ENCODE assay signal across 8 cellular contexts in the genomic region with DNA sequence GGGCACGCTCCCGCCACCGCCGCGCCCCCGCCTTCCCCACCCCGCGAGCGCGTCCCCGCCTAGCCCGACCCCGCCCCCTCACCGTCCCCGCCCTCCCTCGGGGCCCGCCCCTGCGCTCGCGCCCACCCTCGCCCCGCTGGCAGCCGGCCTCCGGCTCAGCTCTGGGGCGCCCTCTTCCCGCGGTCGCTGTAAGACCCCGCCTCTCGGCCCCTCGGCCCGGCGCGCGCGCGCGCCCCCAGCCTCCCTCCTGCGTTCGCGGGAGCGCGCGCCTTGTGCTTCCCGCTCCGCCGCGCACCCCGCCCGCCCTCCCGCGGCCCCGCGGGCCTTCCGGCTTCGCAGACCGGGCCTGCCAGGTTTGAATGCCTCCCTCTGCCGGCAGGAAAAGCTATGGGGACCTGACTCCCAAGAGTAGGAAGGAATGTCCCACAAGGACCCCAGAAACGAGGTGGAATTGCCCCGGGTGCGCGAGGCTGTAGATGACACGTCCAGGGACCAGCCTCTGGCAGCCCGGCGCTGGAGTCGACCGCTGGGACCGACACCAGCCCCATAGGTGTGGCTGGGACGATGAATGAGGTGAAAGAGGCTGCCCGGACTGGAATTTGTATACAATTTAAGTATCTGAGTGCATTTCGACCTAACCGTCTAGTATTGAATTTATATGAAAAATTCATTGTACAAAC. TPM values are rescaled to one million over a fixed set of nuclear protein-coding genes. Genes with fewer than 3 reads are reported as not detected.
DNase-seq lines count a peak whose midpoint lies in the region; ATAC-seq and TF ChIP-seq lines count a peak whose summit lies in the region.

No MANE protein-coding gene starts in this region.

- H2AFZ ChIP-seq in OCI-LY3 (ENCODE audit: low read depth, low read length) = peak overlapping the region; percentile 87

- H3K4me2 ChIP-seq in OCI-LY3 (ENCODE audit: low read length) = peak overlapping the region; percentile 93

- no peaks in the 10 kb centered on the region for H3K36me3 ChIP-seq in OCI-LY3 (replicated peaks; ENCODE audit: low read depth, low read length)

- TF ChIP-seq CTCF in OCI-LY3 (IDR thresholded peaks at IDR 0.05; ENCODE audit: low read depth, low read length) (peak; percentile 41), epithelial cell of esophagus (IDR thresholded peaks at IDR 0.05; ENCODE audit: insufficient read depth, low read depth, low read length, missing control alignments) (peak; percentile 62)

- H3K4me3 ChIP-seq in OCI-LY3 (ENCODE audit: low read length) (peak overlapping the region; percentile 85), epithelial cell of esophagus (ENCODE audit: low read length) (peak overlapping the region; percentile 85)

- H3K9me3 ChIP-seq in OCI-LY3 (ENCODE audit: insufficient read depth, low read length) = no peaks in the 10 kb centered on the region

- H3K27me3 ChIP-seq in OCI-LY3 (ENCODE audit: low read depth, low read length) = no peaks in the 10 kb centered on the region

- peak overlapping the region; percentile 77 for H3K27ac ChIP-seq in OCI-LY3 (ENCODE audit: low read length)

- peaks cover 36% of the 10 kb centered on the region for H3K79me2 ChIP-seq in OCI-LY3 (ENCODE audit: low read length)

- peak overlapping the region; percentile 81 for H3K9ac ChIP-seq in OCI-LY3 (ENCODE audit: low read length)

- peak; percentile 78 for ATAC-seq in GM21528 (IDR thresholded peaks at IDR 0.05; ENCODE audit: low FRiP score, unreplicated experiment)

- peaks cover 18% of the 10 kb centered on the region for H3K4me1 ChIP-seq in OCI-LY3 (ENCODE audit: low read length)

- peak; percentile 93 for DNase-seq in DMS153 (lab: John Stamatoyannopoulos, UW)
- DNase-seq in HuH-7.5 (ENCODE audit: low spot score) = peak; percentile 92
- DNase-seq in activated T-cell treated with anti-CD3 and anti-CD28 coated beads for 24 hours (ENCODE audit: low read depth) = peak; percentile 91
- DNase-seq in epithelial cell of esophagus (ENCODE audit: low read depth) = peak; percentile 97
- DNase-seq in mucosa of gallbladder (ENCODE audit: low spot score) = peak; percentile 95
- peak; percentile 89 for DNase-seq in stimulated activated CD8-positive, alpha-beta memory T cell treated with anti-CD3 and anti-CD28 coated beads, Interleukin-4, amount 100 ng/mL, for 24 hours (ENCODE audit: low read depth)

- H4K20me1 ChIP-seq in OCI-LY3 (ENCODE audit: insufficient read depth, low read length) = 0 out of 2 replicates have a peak, but pooled peaks cover 3% of the 10 kb centered on the region

RNA-seq across cellular contexts. Expression of a gene that starts 0.4 kb away (rescaled TPM):
- total RNA-seq in mucosa of gallbladder = 65.2 TPM

RNA-seq across cellular contexts. Expression of a gene that starts 46.1 kb away (rescaled TPM):
- total RNA-seq in mucosa of gallbladder = 40.3 TPM

Comparison
In these comparisons a context has a peak if more than half of its experiments do, and no peak if none do; other contexts are left out.
1. Peak in every context shown above with its lines: DNase-seq, ATAC-seq, H3K4me3 ChIP-seq and H3K27ac ChIP-seq.